ENCODE assay signal across 19 cellular contexts in the genomic region with DNA sequence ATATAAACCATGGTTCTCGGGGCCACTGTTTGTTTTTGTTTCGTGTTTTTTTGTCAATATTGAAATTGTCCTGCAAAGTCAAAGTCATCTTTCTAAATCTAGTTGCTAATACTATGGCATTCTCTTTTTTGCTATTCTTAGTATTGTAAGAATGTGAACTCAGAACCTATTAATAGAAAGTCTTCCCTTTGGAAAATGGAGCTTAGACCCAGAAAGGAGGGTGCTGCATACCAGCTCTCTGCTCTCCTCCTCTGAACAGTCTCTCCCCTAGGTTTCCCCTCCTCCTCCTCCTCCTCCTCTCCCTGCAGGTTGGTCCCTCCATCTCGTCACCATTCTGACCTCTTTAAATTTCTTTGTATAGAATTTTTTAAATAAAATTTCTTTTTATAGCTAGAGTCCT.
"Had no signal": no experiment of that assay in that cellular context is flagged by ENCODE, and none has a peak within 500 bp of the region (broad histone marks: within the 10 kb centered on the region; RNA-seq: fewer than 3 reads in every experiment).

No MANE protein-coding gene starts in this region.

- H3K4me3 ChIP-seq: esophagus squamous epithelium, heart left ventricle, psoas muscle, right lobe of liver, spleen, transverse colon had no signal

- H3K36me3 ChIP-seq: esophagus squamous epithelium, heart left ventricle, neutrophil, right lobe of liver, spleen, transverse colon had no signal

- H3K27ac Mint-ChIP-seq: naive thymus-derived CD8-positive, alpha-beta T cell; stimulated activated memory B cell treated with anti-CD40 and anti-IgM and Interleukin-4, amounts not matched to agents 10 μg/mL and 1 μg/mL and 100 μg/mL, for 72 hours; stimulated activated naive CD8-positive, alpha-beta T cell treated with anti-CD3 and anti-CD28 coated beads, Interleukin-15, Interleukin-2, amounts not matched to agents 100 ng/mL and 50 ng/mL, for 24 hours had no signal

- H3K27me3 Mint-ChIP-seq: stimulated activated memory B cell treated with anti-CD40 and anti-IgM and Interleukin-4, amounts not matched to agents 10 μg/mL and 1 μg/mL and 100 μg/mL, for 72 hours; stimulated activated naive CD8-positive, alpha-beta T cell treated with anti-CD3 and anti-CD28 coated beads, Interleukin-15, Interleukin-2, amounts not matched to agents 100 ng/mL and 50 ng/mL, for 24 hours had no signal

- ATAC-seq: left colon; left ventricle myocardium superior; naive thymus-derived CD8-positive, alpha-beta T cell; psoas muscle; right lobe of liver; stimulated activated memory B cell treated with anti-CD40 and anti-IgM and Interleukin-4, amounts not matched to agents 10 μg/mL and 1 μg/mL and 100 μg/mL, for 72 hours had no signal

- H3K27ac ChIP-seq: esophagus squamous epithelium, heart left ventricle, neutrophil, psoas muscle, right lobe of liver, spleen, transverse colon had no signal

- H3K36me3 Mint-ChIP-seq: naive thymus-derived CD8-positive, alpha-beta T cell; stimulated activated memory B cell treated with anti-CD40 and anti-IgM and Interleukin-4, amounts not matched to agents 10 μg/mL and 1 μg/mL and 100 μg/mL, for 72 hours had no signal

- H3K27me3 ChIP-seq: esophagus squamous epithelium, heart left ventricle, neutrophil, right lobe of liver, spleen, transverse colon had no signal

- H3K4me1 ChIP-seq: esophagus squamous epithelium, psoas muscle, right lobe of liver, spleen had no signal

- H3K9me3 ChIP-seq: esophagus squamous epithelium, neutrophil, psoas muscle, right lobe of liver, transverse colon had no signal

- DNase-seq: dermis blood vessel endothelial cell; esophagus squamous epithelium; heart left ventricle; hippocampal formation; left colon; left ventricle myocardium superior; mesendoderm; naive thymus-derived CD8-positive, alpha-beta T cell; psoas muscle; retina; right lobe of liver; spleen; stimulated activated CD4-positive, alpha-beta T cell treated with anti-CD3 and anti-CD28 coated beads, Interleukin-15, amount 100 ng/mL, for 24 hours; stimulated activated CD4-positive, alpha-beta T cell treated with anti-CD3 and anti-CD28 coated beads, Interleukin-1b, Interleukin-23, amount 100 ng/mL, for 48 hours; stimulated activated CD4-positive, alpha-beta T cell treated with anti-CD3 and anti-CD28 coated beads, Interleukin-4, amount 100 ng/mL, for 24 hours; transverse colon had no signal

- H3K4me3 Mint-ChIP-seq: naive thymus-derived CD8-positive, alpha-beta T cell; stimulated activated memory B cell treated with anti-CD40 and anti-IgM and Interleukin-4, amounts not matched to agents 10 μg/mL and 1 μg/mL and 100 μg/mL, for 72 hours; stimulated activated naive CD8-positive, alpha-beta T cell treated with anti-CD3 and anti-CD28 coated beads, Interleukin-15, Interleukin-2, amounts not matched to agents 100 ng/mL and 50 ng/mL, for 24 hours had no signal

- H3K4me1 Mint-ChIP-seq: naive thymus-derived CD8-positive, alpha-beta T cell; stimulated activated memory B cell treated with anti-CD40 and anti-IgM and Interleukin-4, amounts not matched to agents 10 μg/mL and 1 μg/mL and 100 μg/mL, for 72 hours had no signal
